ENCODE assay signal across 1 cellular context in the genomic region with DNA sequence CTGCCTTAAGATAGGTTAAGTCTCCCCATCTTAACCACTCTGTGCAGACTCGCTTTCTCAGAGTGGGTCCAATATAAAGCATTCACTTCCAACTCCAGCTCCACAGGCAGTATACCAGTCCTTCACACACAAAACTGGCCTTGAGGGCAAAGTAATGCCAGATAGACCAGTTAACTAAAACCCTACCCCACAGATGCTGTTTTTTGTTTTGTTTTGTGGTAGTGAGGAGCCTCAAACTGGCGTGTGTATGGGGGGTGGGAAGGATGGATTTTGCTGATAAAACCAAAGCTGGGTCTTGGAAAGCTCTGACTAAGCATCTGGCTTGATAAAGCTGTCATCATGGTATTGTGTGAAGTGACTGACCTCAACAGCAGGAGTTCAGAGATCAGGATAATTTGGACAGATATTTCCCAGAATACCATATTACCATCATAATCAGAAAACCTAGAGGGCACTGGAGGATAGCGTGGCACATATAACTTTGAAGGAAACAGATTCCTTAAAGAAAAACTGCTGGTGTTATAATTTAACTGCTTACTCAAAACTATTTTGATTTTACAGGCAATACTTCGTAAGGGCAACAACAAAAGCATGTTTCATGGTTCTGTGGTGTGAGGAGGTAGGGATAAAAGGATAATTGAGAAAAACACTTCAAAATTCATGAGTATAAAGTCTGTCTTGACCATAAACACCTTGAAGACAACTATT.
A peak's percentile ranks its signal among the peaks of the same experiment; 100 is the strongest.
TF ChIP-seq lines count a peak whose summit lies in the region.

No MANE protein-coding gene starts in this region.

TF ChIP-seq in K562, 482 proteins besides CTCF, POLR2A, EP300 and RAD21 (continued from another document):
- TF ChIP-seq ZBTB40 (IDR thresholded peaks at IDR 0.05) = no peak
- TF ChIP-seq ZBTB40 (CRISPR knock-in tag; IDR thresholded peaks at IDR 0.05) = no peak
- no peak for TF ChIP-seq ZNF224 (CRISPR knock-in tag; IDR thresholded peaks at IDR 0.05)
- TF ChIP-seq FOXJ2 (tag; IDR thresholded peaks at IDR 0.05) = peak; percentile 95
- TF ChIP-seq MCM7 (IDR thresholded peaks at IDR 0.05) = no peak
- peak; percentile 87 for TF ChIP-seq ZNF644 (tag; IDR thresholded peaks at IDR 0.05; ENCODE audit: low read depth)
- TF ChIP-seq CCNT2 (IDR thresholded peaks at IDR 0.05; ENCODE audit: borderline replicate concordance, extremely low read depth, insufficient read length, low read depth, low read length) = peak; percentile 94
- no peak for TF ChIP-seq ZNF695 (CRISPR knock-in tag; IDR thresholded peaks at IDR 0.05)
- TF ChIP-seq SMAD4 (CRISPR knock-in tag; conservative IDR thresholded peaks at IDR 0.05) = peak; percentile 91
- TF ChIP-seq, protein P1, sequence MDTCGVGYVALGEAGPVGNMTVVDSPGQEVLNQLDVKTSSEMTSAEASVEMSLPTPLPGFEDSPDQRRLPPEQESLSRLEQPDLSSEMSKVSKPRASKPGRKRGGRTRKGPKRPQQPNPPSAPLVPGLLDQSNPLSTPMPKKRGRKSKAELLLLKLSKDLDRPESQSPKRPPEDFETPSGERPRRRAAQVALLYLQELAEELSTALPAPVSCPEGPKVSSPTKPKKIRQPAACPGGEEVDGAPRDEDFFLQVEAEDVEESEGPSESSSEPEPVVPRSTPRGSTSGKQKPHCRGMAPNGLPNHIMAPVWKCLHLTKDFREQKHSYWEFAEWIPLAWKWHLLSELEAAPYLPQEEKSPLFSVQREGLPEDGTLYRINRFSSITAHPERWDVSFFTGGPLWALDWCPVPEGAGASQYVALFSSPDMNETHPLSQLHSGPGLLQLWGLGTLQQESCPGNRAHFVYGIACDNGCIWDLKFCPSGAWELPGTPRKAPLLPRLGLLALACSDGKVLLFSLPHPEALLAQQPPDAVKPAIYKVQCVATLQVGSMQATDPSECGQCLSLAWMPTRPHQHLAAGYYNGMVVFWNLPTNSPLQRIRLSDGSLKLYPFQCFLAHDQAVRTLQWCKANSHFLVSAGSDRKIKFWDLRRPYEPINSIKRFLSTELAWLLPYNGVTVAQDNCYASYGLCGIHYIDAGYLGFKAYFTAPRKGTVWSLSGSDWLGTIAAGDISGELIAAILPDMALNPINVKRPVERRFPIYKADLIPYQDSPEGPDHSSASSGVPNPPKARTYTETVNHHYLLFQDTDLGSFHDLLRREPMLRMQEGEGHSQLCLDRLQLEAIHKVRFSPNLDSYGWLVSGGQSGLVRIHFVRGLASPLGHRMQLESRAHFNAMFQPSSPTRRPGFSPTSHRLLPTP (IDR thresholded peaks at IDR 0.05; ENCODE audit: borderline replicate concordance, extremely low read depth, insufficient read length) = no peak
- TF ChIP-seq NUFIP1 (IDR thresholded peaks at IDR 0.05; ENCODE audit: partially characterized antibody) = peak; percentile 31
- no peak for TF ChIP-seq ARID4B (CRISPR knock-in tag; IDR thresholded peaks at IDR 0.05)
- TF ChIP-seq CBFB (CRISPR knock-in tag; IDR thresholded peaks at IDR 0.05) = no peak
- TF ChIP-seq, protein P2, sequence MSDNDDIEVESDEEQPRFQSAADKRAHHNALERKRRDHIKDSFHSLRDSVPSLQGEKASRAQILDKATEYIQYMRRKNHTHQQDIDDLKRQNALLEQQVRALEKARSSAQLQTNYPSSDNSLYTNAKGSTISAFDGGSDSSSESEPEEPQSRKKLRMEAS (CRISPR knock-in tag; IDR thresholded peaks at IDR 0.05) = no peak
- peak; percentile 84 to 91 for TF ChIP-seq TRIM24 (IDR thresholded peaks at IDR 0.05)
- TF ChIP-seq FOXA3 (CRISPR knock-in tag; conservative IDR thresholded peaks at IDR 0.05 in 1 of 2, IDR thresholded peaks at IDR 0.05 in 1 of 2) = no peak
- TF ChIP-seq CTBP1 (IDR thresholded peaks at IDR 0.05; ENCODE audit: borderline replicate concordance) = peak; percentile 89
- TF ChIP-seq ZNF324 (CRISPR knock-in tag; IDR thresholded peaks at IDR 0.05) = no peak
- TF ChIP-seq, protein P3, sequence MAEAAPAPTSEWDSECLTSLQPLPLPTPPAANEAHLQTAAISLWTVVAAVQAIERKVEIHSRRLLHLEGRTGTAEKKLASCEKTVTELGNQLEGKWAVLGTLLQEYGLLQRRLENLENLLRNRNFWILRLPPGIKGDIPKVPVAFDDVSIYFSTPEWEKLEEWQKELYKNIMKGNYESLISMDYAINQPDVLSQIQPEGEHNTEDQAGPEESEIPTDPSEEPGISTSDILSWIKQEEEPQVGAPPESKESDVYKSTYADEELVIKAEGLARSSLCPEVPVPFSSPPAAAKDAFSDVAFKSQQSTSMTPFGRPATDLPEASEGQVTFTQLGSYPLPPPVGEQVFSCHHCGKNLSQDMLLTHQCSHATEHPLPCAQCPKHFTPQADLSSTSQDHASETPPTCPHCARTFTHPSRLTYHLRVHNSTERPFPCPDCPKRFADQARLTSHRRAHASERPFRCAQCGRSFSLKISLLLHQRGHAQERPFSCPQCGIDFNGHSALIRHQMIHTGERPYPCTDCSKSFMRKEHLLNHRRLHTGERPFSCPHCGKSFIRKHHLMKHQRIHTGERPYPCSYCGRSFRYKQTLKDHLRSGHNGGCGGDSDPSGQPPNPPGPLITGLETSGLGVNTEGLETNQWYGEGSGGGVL (CRISPR knock-in tag; IDR thresholded peaks at IDR 0.05) = no peak
- TF ChIP-seq CSDE1 (IDR thresholded peaks at IDR 0.05) = peak in 1 of 2 experiments; percentile 29; a peak in 1 of 4 replicates
- no peak for TF ChIP-seq ZNF133 (CRISPR knock-in tag; IDR thresholded peaks at IDR 0.05)
- no peak for TF ChIP-seq RFX5 (IDR thresholded peaks at IDR 0.05; ENCODE audit: low read depth, low read length)
- TF ChIP-seq EWSR1 (IDR thresholded peaks at IDR 0.05; ENCODE audit: borderline replicate concordance, low read depth, partially characterized antibody) = no peak
- TF ChIP-seq NR1H2 (CRISPR knock-in tag; IDR thresholded peaks at IDR 0.05) = no peak
- TF ChIP-seq YY1 (IDR thresholded peaks at IDR 0.05; ENCODE audit: borderline replicate concordance in 1 of 3, control insufficient read depth in 1 of 3, extremely low read depth in 1 of 3, insufficient read depth in 3 of 3, insufficient read length in 1 of 3, insufficient replicate concordance in 2 of 3, low read depth in 1 of 3, low read length in 2 of 3) = no peak
- no peak for TF ChIP-seq SPI1 (IDR thresholded peaks at IDR 0.05; ENCODE audit: borderline replicate concordance, low read depth, low read length)
- TF ChIP-seq, protein P4, sequence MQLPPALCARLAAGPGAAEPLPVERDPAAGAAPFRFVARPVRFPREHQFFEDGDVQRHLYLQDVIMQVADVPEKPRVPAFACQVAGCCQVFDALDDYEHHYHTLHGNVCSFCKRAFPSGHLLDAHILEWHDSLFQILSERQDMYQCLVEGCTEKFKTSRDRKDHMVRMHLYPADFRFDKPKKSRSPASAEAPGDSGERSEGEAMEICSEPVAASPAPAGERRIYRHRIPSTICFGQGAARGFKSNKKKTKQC (CRISPR knock-in tag; IDR thresholded peaks at IDR 0.05) = no peak
